In the genomic region with DNA sequence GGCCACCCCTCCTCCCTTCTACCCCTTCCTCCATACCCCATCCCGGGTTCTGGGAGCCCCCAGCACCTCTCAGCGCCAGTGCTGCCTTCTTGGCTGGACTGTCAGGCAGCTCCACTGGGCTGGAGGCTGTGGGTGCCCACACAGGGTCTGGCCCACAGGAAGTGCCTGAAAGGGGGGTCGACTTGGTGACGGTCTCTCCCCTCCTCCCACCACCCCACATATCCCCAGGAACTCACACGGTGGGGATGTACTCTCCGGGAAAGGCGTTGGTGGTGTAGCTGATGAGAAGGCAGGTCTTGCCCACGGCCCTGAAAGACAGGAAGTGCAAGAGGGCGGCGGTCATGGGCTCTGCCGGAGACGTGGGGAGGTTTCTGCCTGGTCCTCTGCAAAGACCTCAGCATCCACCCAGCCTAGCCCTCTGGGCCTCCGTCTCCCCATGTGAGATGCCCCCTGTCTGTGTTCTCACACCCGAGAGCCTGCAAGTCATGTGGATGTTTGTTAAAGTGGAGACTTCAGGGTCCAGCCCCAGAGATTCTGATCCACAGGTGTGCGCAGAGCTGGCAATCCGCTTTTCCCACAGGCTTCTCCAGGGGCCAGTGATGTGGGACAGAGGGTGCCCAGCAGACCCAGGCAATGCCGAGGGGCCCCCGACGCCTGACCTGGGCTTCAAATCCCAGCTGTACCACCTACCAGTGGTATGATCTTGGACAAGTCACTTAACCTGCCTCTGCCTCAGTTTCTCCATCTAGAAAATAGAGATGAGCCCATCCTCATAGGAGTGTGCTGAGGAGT, we compare ENCODE assay signal across 1 cellular context.
TF ChIP-seq lines count a peak whose summit lies in the region.

No MANE protein-coding gene starts in this region.

TF ChIP-seq in endothelial cell of umbilical vein, 7 proteins besides CTCF, POLR2A, EP300 and RAD21 (continued from another document):
- TF ChIP-seq POLR2AphosphoS5 (IDR thresholded peaks at IDR 0.05; ENCODE audit: insufficient read depth, low read depth, low read length): no peak
- no peak for TF ChIP-seq JUN (IDR thresholded peaks at IDR 0.05; ENCODE audit: borderline replicate concordance, insufficient read depth, insufficient read length, low read depth)
TF ChIP-seq in endothelial cell of umbilical vein: peak in this region for 0.
